Comparison of ENCODE assay signal across 9 cellular contexts in the genomic region with DNA sequence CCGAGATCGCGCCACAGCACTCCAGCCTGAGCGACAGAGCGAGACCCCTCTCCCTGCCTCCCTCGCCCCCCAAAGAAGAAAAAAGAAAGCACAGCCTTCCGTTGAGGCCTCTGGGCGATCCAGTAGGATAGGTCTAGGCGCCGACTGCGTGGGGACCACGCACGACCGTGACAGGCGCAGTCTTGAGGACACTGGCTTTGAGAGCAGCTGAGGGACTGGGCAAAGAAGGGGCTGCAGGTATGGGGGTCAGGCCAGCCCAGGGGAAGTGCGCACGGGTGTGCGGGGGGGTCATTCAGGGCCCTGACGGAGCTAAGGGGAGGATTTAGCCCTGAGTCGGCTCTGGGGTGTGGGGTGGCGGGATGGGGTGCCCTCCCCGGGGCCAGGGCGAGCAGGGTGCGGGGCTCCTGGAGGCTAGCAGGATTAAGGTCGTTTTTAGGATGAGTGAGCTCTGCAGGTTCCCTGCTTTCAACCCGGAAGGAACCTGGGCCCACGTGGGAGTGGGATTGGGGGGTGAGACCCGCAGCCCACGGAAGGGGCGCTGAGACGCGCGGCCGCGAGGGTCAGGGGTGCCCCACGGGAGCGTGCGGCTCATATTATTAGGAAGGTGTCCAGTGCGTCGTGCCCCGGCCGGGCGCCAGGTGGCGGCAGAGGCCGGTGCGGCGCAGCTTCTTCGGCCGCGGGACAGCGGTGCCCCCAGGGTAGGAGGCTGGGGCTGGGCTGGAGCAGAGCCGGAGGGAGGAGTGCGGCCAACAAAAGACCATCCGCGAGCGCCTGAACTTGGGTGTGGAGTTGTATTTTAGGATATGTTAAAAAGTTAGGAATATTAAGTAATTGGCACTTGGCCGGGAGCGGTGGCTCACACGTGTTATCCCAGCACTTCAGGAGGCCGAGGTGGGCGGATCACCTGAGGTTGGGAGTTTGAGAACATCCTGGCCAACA. TPM values are rescaled to one million over a fixed set of nuclear protein-coding genes. Genes with fewer than 3 reads are reported as not detected.
DNase-seq lines count a peak whose midpoint lies in the region; TF ChIP-seq lines count a peak whose summit lies in the region.
"Had no signal": no experiment of that assay in that cellular context is flagged by ENCODE, and none has a peak within 500 bp of the region (broad histone marks: within the 10 kb centered on the region; RNA-seq: fewer than 3 reads in every experiment).

No MANE protein-coding gene starts in this region.

- H3K4me3 ChIP-seq in HEK293 (ENCODE audit: low read depth, low read length): peak overlapping the region; percentile 41
- H3K4me3 ChIP-seq in spleen: peak overlapping the region in 5 of 8 donors; percentile 2 to 57 (median 17)

- TF ChIP-seq POLR2A in spleen (IDR thresholded peaks at IDR 0.05): no peak

- DNase-seq in NCI-H2081 (lab: John Stamatoyannopoulos, UW): peak; percentile 52 to 54
- DNase-seq in NCI-H2081 treated with DMSO at 0.1 percent for 48 hours (lab: John Stamatoyannopoulos, UW): no peak
- peak; percentile 49 for DNase-seq in M059J (ENCODE audit: low read depth)
- peak; percentile 25 for DNase-seq in T-helper 9 cell
- peak; percentile 66 for DNase-seq in MCF 10A (ENCODE audit: unreplicated experiment)
- peak; percentile 96 for DNase-seq in iPS-NIHi11 (ENCODE audit: low spot score)
- DNase-seq in spleen: peak; percentile 90
- DNase-seq: DND-41 had no signal

- H3K4me1 ChIP-seq in HEK293 (ENCODE audit: control insufficient read depth, insufficient read depth, low read length) (no peaks in the 10 kb centered on the region), spleen (peaks cover 12 to 24% (median 18%) of the 10 kb centered on the region in 6 donors)

- 22 to 34% (median 25%) methylated on average over 52 to 61 of the region's 61 CpGs for WGBS in spleen, 5 donors

- H3K27ac Mint-ChIP-seq in MCF 10A (ENCODE audit: low read depth, unreplicated experiment): peak overlapping the region; percentile 51

- peaks cover 0 to 24% (median 8%) of the 10 kb centered on the region in 7 donors for H3K27me3 ChIP-seq in spleen (replicated peaks in 1 of 7)

- CTCF ChIA-PET in HEK293 (lab: Yijun Ruan, JAX) (interaction anchor here (0.6 to 4.7 kb wide), 47 partner anchors 11 to 1431 kb away, joined by 3 to 84 read pairs (median 4); no protein-coding TSS in a partner anchor), MCF 10A (lab: Yijun Ruan, JAX) (interaction anchor here (0.6 to 4.2 kb wide), 78 partner anchors 9 to 908 kb away, joined by 3 to 148 read pairs (median 4); partner anchors contain the start of gene ZNF236)

- intact Hi-C loops in MCF 10A (cut with micrococcal nuclease): loop anchor here (1.0 to 2.0 kb wide), 4 partner anchors 73 to 901 kb away; no protein-coding TSS in a partner anchor
- intact Hi-C loops in spleen (cut with DNase I; ENCODE audit: low total_unique reads): no loop called here

- no peaks in the 10 kb centered on the region for H3K27me3 Mint-ChIP-seq in MCF 10A (ENCODE audit: insufficient read depth, unreplicated experiment)

- peaks cover 17% of the 10 kb centered on the region for H3K4me1 Mint-ChIP-seq in MCF 10A (ENCODE audit: insufficient read depth, unreplicated experiment)

- H3K36me3 Mint-ChIP-seq in MCF 10A (ENCODE audit: insufficient read depth, unreplicated experiment): no peaks in the 10 kb centered on the region

- TF ChIP-seq CTCF in HEK293 (tag by site-specific recombination; IDR thresholded peaks at IDR 0.05) (peak; percentile 91), MCF 10A (IDR thresholded peaks at IDR 0.05; ENCODE audit: unreplicated experiment) (peak; percentile 92), spleen (IDR thresholded peaks at IDR 0.05 in 8 of 11, conservative IDR thresholded peaks at IDR 0.05 in 3 of 11) (peak; percentile 46 to 92 (median 84))

- H3K27ac ChIP-seq in HEK293 (ENCODE audit: extremely low read depth, low read depth, low read length) (peak overlapping the region; percentile 9; the same call in 1 of the 2 replicates), spleen (no peak overlapping the region)

- no peaks in the 10 kb centered on the region for H3K9me3 ChIP-seq in HEK293 (ENCODE audit: control insufficient read depth, insufficient read depth, low read depth, low read length)
- peaks cover 0 to 8% (median 0%) of the 10 kb centered on the region in 8 donors for H3K9me3 ChIP-seq in spleen

- POLR2A ChIA-PET in HEK293 (lab: Yijun Ruan, JAX) (interaction anchor here (0.9 kb wide), 1 partner anchor 21 kb away, joined by 3 read pairs; no protein-coding TSS in a partner anchor), MCF 10A (lab: Yijun Ruan, JAX) (interaction anchor here (0.8 to 3.3 kb wide), 5 partner anchors 14 to 352 kb away, joined by 3 to 30 read pairs (median 3); partner anchors contain the start of gene ZNF236)

- peaks cover 7% of the 10 kb centered on the region for H3K9me3 Mint-ChIP-seq in MCF 10A (ENCODE audit: unreplicated experiment)

- H3K4me3 Mint-ChIP-seq in MCF 10A (ENCODE audit: unreplicated experiment): peak overlapping the region; percentile 70

- H3K36me3 ChIP-seq in HEK293 (ENCODE audit: control insufficient read depth in 2 of 2, insufficient read depth in 1 of 2, low read length in 2 of 2): no peaks in the 10 kb centered on the region
- no peaks in the 10 kb centered on the region for H3K36me3 ChIP-seq in spleen

- no TSS peak for BruUV-seq in MCF 10A (replicated peaks; lab: Mats Ljungman, UMichigan)

TF ChIP-seq in HEK293, 187 proteins besides CTCF, POLR2A, EP300 and RAD21 (continues in another document):
- TF ChIP-seq ZBTB6 (tag by site-specific recombination; IDR thresholded peaks at IDR 0.05): no peak
- no peak for TF ChIP-seq ZNF132 (tag by site-specific recombination; IDR thresholded peaks at IDR 0.05; ENCODE audit: borderline replicate concordance)
- peak; percentile 85 for TF ChIP-seq ZNF335 (tag by site-specific recombination; conservative IDR thresholded peaks at IDR 0.05)
- TF ChIP-seq, protein P1, sequence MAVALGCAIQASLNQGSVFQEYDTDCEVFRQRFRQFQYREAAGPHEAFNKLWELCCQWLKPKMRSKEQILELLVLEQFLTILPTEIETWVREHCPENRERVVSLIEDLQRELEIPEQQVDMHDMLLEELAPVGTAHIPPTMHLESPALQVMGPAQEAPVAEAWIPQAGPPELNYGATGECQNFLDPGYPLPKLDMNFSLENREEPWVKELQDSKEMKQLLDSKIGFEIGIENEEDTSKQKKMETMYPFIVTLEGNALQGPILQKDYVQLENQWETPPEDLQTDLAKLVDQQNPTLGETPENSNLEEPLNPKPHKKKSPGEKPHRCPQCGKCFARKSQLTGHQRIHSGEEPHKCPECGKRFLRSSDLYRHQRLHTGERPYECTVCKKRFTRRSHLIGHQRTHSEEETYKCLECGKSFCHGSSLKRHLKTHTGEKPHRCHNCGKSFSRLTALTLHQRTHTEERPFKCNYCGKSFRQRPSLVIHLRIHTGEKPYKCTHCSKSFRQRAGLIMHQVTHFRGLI (tag by site-specific recombination; IDR thresholded peaks at IDR 0.05): peak; percentile 59; the same call in 1 of the 2 replicates
- TF ChIP-seq SP2 (tag by site-specific recombination; IDR thresholded peaks at IDR 0.05): no peak
- TF ChIP-seq ZNF239 (tag by site-specific recombination; IDR thresholded peaks at IDR 0.05): no peak
- 0 out of 2 replicates have a peak, but pooled peaks have one; percentile 59 for TF ChIP-seq ZNF777 (tag by site-specific recombination; IDR thresholded peaks at IDR 0.05; ENCODE audit: borderline replicate concordance)
- peak; percentile 85 for TF ChIP-seq REST (tag by site-specific recombination; IDR thresholded peaks at IDR 0.05)
- peak; percentile 38; the same call in 1 of the 2 replicates for TF ChIP-seq ZBTB8A (tag by site-specific recombination; IDR thresholded peaks at IDR 0.05)
- TF ChIP-seq SALL2 (tag by site-specific recombination; IDR thresholded peaks at IDR 0.05; ENCODE audit: borderline replicate concordance): no peak
- TF ChIP-seq GFI1B (tag by site-specific recombination; IDR thresholded peaks at IDR 0.05): no peak

RNA-seq across cellular contexts. Expression of gene ZNF236, which starts 20.5 kb away (rescaled TPM):
- total RNA-seq in M059J (2014; rRNA removed; shearing (Covaris generic)): 3.6 and 6.1 TPM in 2 replicates
- total RNA-seq in MCF 10A (2022): 15.3 and 16.1 TPM in 2 replicates
- 10 to 100 TPM; 15.1 to 25.4 (median 24.1) TPM for total RNA-seq in spleen
- 1 to 10 TPM; 1.5 to 2.6 (median 2.4) TPM for polyA plus RNA-seq in spleen
